8 cellular contexts compared by ENCODE assay signal in genomic region chr4:102344520-102344954, GRCh38. TPM values are rescaled to one million over a fixed set of nuclear protein-coding genes. Genes with fewer than 3 reads are reported as not detected.
DNase-seq lines count a peak whose midpoint lies in the region; ATAC-seq and TF ChIP-seq lines count a peak whose summit lies in the region.

No MANE protein-coding gene starts in this region.

- CTCF ChIA-PET in T-cell (lab: Charles Lee), result interaction anchor here in 1 of 2 donors (1.3 to 1.8 kb wide), 3 partner anchors 82 to 176 kb away, joined by 3 to 9 read pairs (median 3); no protein-coding TSS in a partner anchor

- peak overlapping the region; percentile 83 to 88 (median 88) for H3K4me3 Mint-ChIP-seq in T-cell

- peak overlapping the region; percentile 80 for H3K9ac ChIP-seq in skeletal muscle satellite cell (ENCODE audit: low read depth, low read length)

- POLR2A ChIA-PET in T-cell (lab: Charles Lee), result interaction anchor here in 1 of 2 donors (1.0 kb wide), 1 partner anchor 417 kb away, joined by 3 read pairs; no protein-coding TSS in a partner anchor

- H3K27me3 ChIP-seq in HL-60 (ENCODE audit: insufficient read depth, poor library complexity, severe bottlenecking), result no peaks in the 10 kb centered on the region
- H3K27me3 ChIP-seq in ascending aorta, result no peaks in the 10 kb centered on the region
- H3K27me3 ChIP-seq in iPS DF 6.9 (ENCODE audit: control insufficient read depth, insufficient read depth, low read length), result no peaks in the 10 kb centered on the region
- H3K27me3 ChIP-seq in skeletal muscle satellite cell (ENCODE audit: control insufficient read depth, insufficient read depth, low read length), result peaks cover 8% of the 10 kb centered on the region

- H3K27me3 Mint-ChIP-seq in T-cell, result no peaks in the 10 kb centered on the region

- peak overlapping the region; percentile 100 for H3K4me2 ChIP-seq in skeletal muscle satellite cell (ENCODE audit: low read length)

- H3K4me3 ChIP-seq in HL-60 (replicated peaks; ENCODE audit: insufficient read depth, low read length) (peak overlapping the region; percentile 67), ascending aorta (peak overlapping the region; percentile 83 to 86), iPS DF 6.9 (ENCODE audit: low read length) (peak overlapping the region; percentile 53), skeletal muscle satellite cell (ENCODE audit: low read length) (peak overlapping the region; percentile 94)

- H3K27ac ChIP-seq in HL-60 (replicated peaks) (peak overlapping the region; percentile 98), ascending aorta (peak overlapping the region; percentile 23 to 64), iPS DF 6.9 (ENCODE audit: low read length) (no peak overlapping the region)

- peak overlapping the region; percentile 91 to 95 for H3K27ac Mint-ChIP-seq in T-cell

- no peaks in the 10 kb centered on the region for H3K9me3 ChIP-seq in ascending aorta
- H3K9me3 ChIP-seq in iPS DF 6.9 (ENCODE audit: control insufficient read depth, insufficient read depth, low read length), result no peaks in the 10 kb centered on the region
- no peaks in the 10 kb centered on the region for H3K9me3 ChIP-seq in skeletal muscle satellite cell (replicated peaks; ENCODE audit: low read length)

- H3K36me3 ChIP-seq in ascending aorta, result no peaks in the 10 kb centered on the region
- H3K36me3 ChIP-seq in iPS DF 6.9 (ENCODE audit: control insufficient read depth, insufficient read depth, low read length), result no peaks in the 10 kb centered on the region
- H3K36me3 ChIP-seq in skeletal muscle satellite cell (ENCODE audit: insufficient read depth, low read length), result no peaks in the 10 kb centered on the region

- peak; percentile 52 to 68 (median 66) for ATAC-seq in T-cell (replicated peaks in 1 of 4)

- H3K4me1 ChIP-seq in ascending aorta (peaks cover 0 to 3% of the 10 kb centered on the region in 2 donors), iPS DF 6.9 (ENCODE audit: control insufficient read depth, insufficient read depth, low read length) (peaks cover 1% of the 10 kb centered on the region; the same call in 1 of the 2 replicates), skeletal muscle satellite cell (ENCODE audit: control insufficient read depth, insufficient read depth, low read length) (peaks cover 26% of the 10 kb centered on the region)

- DNase-seq in DMS53 (lab: John Stamatoyannopoulos, UW) (peak; percentile 90), GM20000 (ENCODE audit: low spot score) (peak; percentile 76), HL-60 (ENCODE audit: low read depth in 1 of 2, low spot score in 1 of 2) (peak; percentile 57 to 72), T-cell (peak in 31 of 34 experiments; percentile 40 to 80 (median 63)), ascending aorta (ENCODE audit: low spot score in 2 of 2) (peak in 1 of 2 donors; percentile 76), iPS DF 6.9 (ENCODE audit: low read depth, low spot score) (no peak), DMS114 treated with DMSO at 0.1 percent for 48 hours (lab: John Stamatoyannopoulos, UW; ENCODE audit: unreplicated experiment) (no peak)

- peaks cover 50 to 54% (median 52%) of the 10 kb centered on the region in 3 donors for H3K4me1 Mint-ChIP-seq in T-cell

- H3K9me3 Mint-ChIP-seq in T-cell, result no peaks in the 10 kb centered on the region

- intact Hi-C loops in ascending aorta (cut with DNase I), result loop anchor here (2.0 kb wide), 3 partner anchors 86 to 524 kb away; partner anchors contain the start of genes CISD2 and NFKB1

- no CpG with 5 or more reads among the region's 48 CpGs for WGBS in iPS DF 6.9 (ENCODE audit: insufficient coverage, insufficient read length)

- peaks cover 9% of the 10 kb centered on the region for H3K36me3 Mint-ChIP-seq in T-cell

- TF ChIP-seq CTCF in GM20000 (IDR thresholded peaks at IDR 0.05; ENCODE audit: extremely low read depth, missing control alignments) (no peak), HL-60 (IDR thresholded peaks at IDR 0.05; ENCODE audit: insufficient read depth, low read length) (no peak), ascending aorta (IDR thresholded peaks at IDR 0.05) (no peak)

RNA-seq across cellular contexts. Expression of gene SLC39A8, which starts 0.7 kb away (rescaled TPM):
- 10 to 100 TPM; 19.2 to 23.0 (median 19.9) TPM for total RNA-seq in T-cell
- total RNA-seq in ascending aorta, result 17.1 TPM
- total RNA-seq in skeletal muscle satellite cell (2012; rRNA removed), result 6.1 and 8.7 TPM in 2 replicates

Comparison
In these comparisons a context has a peak if more than half of its experiments do, and no peak if none do; other contexts are left out.
1. DNase-seq: peak in DMS53 (single experiment), GM20000 (single experiment), HL-60 (2 of 2) and T-cell (31 of 34); none in iPS DF 6.9 (single experiment) and DMS114 treated with DMSO at 0.1 percent for 48 hours (single experiment).
2. Peak in every context shown above with its lines, with median percentiles within 50 percentile points of each other: H3K4me3 ChIP-seq.